Comparison of ENCODE assay signal across 2 cellular contexts in the genomic region with DNA sequence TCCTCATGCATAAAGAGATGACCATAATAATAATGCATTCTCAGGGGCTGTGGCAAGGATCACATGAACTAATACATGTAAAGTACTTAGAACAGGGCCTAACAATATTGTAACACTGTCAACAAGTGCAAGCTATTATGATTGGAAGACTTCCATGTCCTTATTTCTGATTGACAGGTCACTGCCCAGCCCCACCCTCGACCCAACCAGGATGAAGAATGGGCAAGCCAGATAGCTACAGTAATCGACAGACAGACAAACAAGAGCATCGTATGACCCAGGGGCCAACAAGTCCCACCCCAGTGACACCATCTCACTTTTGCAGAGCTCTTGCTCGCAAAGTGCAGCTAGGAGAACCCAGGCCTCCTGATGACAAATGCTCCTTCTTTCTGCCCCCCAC.
TF ChIP-seq lines count a peak whose summit lies in the region.

No MANE protein-coding gene starts in this region.

TF ChIP-seq in SK-N-SH treated with all-trans-retinoic acid at 6 μM for 48 hours, 23 proteins besides CTCF, POLR2A, EP300 and RAD21 (continued from another document):
- TF ChIP-seq, protein P1, sequence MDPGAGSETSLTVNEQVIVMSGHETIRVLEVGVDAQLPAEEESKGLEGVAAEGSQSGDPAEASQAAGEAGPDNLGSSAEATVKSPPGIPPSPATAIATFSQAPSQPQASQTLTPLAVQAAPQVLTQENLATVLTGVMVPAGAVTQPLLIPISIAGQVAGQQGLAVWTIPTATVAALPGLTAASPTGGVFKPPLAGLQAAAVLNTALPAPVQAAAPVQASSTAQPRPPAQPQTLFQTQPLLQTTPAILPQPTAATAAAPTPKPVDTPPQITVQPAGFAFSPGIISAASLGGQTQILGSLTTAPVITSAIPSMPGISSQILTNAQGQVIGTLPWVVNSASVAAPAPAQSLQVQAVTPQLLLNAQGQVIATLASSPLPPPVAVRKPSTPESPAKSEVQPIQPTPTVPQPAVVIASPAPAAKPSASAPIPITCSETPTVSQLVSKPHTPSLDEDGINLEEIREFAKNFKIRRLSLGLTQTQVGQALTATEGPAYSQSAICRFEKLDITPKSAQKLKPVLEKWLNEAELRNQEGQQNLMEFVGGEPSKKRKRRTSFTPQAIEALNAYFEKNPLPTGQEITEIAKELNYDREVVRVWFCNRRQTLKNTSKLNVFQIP (CRISPR knock-in tag; IDR thresholded peaks at IDR 0.05; ENCODE audit: borderline replicate concordance, low read depth): no peak
- TF ChIP-seq GLIS3 (CRISPR knock-in tag; IDR thresholded peaks at IDR 0.05) (no peak), ARNTL (CRISPR knock-in tag; IDR thresholded peaks at IDR 0.05; ENCODE audit: borderline replicate concordance, low read depth) (no peak)

TF ChIP-seq in GM23338, 12 proteins besides CTCF, POLR2A, EP300 and RAD21 (continued from another document):
- TF ChIP-seq, protein P2, sequence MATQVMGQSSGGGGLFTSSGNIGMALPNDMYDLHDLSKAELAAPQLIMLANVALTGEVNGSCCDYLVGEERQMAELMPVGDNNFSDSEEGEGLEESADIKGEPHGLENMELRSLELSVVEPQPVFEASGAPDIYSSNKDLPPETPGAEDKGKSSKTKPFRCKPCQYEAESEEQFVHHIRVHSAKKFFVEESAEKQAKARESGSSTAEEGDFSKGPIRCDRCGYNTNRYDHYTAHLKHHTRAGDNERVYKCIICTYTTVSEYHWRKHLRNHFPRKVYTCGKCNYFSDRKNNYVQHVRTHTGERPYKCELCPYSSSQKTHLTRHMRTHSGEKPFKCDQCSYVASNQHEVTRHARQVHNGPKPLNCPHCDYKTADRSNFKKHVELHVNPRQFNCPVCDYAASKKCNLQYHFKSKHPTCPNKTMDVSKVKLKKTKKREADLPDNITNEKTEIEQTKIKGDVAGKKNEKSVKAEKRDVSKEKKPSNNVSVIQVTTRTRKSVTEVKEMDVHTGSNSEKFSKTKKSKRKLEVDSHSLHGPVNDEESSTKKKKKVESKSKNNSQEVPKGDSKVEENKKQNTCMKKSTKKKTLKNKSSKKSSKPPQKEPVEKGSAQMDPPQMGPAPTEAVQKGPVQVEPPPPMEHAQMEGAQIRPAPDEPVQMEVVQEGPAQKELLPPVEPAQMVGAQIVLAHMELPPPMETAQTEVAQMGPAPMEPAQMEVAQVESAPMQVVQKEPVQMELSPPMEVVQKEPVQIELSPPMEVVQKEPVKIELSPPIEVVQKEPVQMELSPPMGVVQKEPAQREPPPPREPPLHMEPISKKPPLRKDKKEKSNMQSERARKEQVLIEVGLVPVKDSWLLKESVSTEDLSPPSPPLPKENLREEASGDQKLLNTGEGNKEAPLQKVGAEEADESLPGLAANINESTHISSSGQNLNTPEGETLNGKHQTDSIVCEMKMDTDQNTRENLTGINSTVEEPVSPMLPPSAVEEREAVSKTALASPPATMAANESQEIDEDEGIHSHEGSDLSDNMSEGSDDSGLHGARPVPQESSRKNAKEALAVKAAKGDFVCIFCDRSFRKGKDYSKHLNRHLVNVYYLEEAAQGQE (IDR thresholded peaks at IDR 0.05; ENCODE audit: unreplicated experiment): no peak
- no peak for TF ChIP-seq EZH2phosphoT487 (IDR thresholded peaks at IDR 0.05; ENCODE audit: unreplicated experiment)
